Comparison of ENCODE assay signal across 8 cellular contexts in genomic region chr1:1440941-1441888, GRCh38. TPM values are rescaled to one million over a fixed set of nuclear protein-coding genes. Genes with fewer than 3 reads are reported as not detected.
DNase-seq lines count a peak whose midpoint lies in the region; ATAC-seq, FAIRE-seq and TF ChIP-seq lines count a peak whose summit lies in the region.

No MANE protein-coding gene starts in this region.

- no peak overlapping the region for H3K18ac ChIP-seq in H1 (ENCODE audit: extremely low read depth, low read length)

- H3K4me3 ChIP-seq in H1 (ENCODE audit: extremely low read depth in 1 of 4, insufficient read depth in 2 of 4, low read depth in 3 of 4, low read length in 4 of 4): no peak overlapping the region
- H3K4me3 ChIP-seq in suprapubic skin: no peak overlapping the region

- no peak overlapping the region for H2AFZ ChIP-seq in H1 (ENCODE audit: low read length)

- H3K4me3 Mint-ChIP-seq in natural killer cell treated with Interleukin-12 subunit alpha and Interleukin-12 subunit beta and Interleukin-15 and Interleukin-18, amount 100 ng/mL, for 72 hours: no peak overlapping the region

- H2BK5ac ChIP-seq in H1 (ENCODE audit: low read depth, low read length): no peak overlapping the region; the same call in 1 of the 2 replicates

- DNase-seq in Caki2 (ENCODE audit: low read depth): peak; percentile 32
- DNase-seq in KG1 (lab: John Stamatoyannopoulos, UW): peak; percentile 16
- peak; percentile 55 for DNase-seq in activated CD4-positive, alpha-beta T cell treated with anti-CD3 and anti-CD28 coated beads, Interleukin-2, amount 50 U/mL, for 1 hour
- DNase-seq in H1 (ENCODE audit: low read depth in 1 of 2, low spot score in 2 of 2): peak in 1 of 2 experiments; percentile 87
- DNase-seq in natural killer cell treated with Interleukin-12 subunit alpha and Interleukin-12 subunit beta and Interleukin-15 and Interleukin-18, amount 100 ng/mL, for 72 hours (ENCODE audit: low spot score): no peak
- peak in 1 of 2 donors; percentile 75 for DNase-seq in suprapubic skin (ENCODE audit: low spot score in 2 of 2)
- no peak for DNase-seq in inferior parietal cortex (ENCODE audit: extremely low spot score)
- DNase-seq in OCI-M2 (lab: John Stamatoyannopoulos, UW; ENCODE audit: unreplicated experiment): no peak

- H3K27ac ChIP-seq in H1 (ENCODE audit: low read depth, low read length) (no peak overlapping the region), suprapubic skin (no peak overlapping the region)

- peaks cover 0 to 7% (median 0%) of the 10 kb centered on the region in 4 experiments; a peak in 1 of 8 replicates for H3K36me3 ChIP-seq in H1 (ENCODE audit: control insufficient read depth in 2 of 4, insufficient read depth in 4 of 4, low read length in 3 of 4)
- H3K36me3 ChIP-seq in suprapubic skin: peaks cover 9% of the 10 kb centered on the region

- POLR2A ChIA-PET in H1 (lab: Charles Lee; ENCODE audit: partially characterized antibody): interaction anchor here (0.7 to 22.9 kb wide), 10 partner anchors 8 to 116 kb away, joined by 3 to 515 read pairs (median 4); partner anchors contain the start of genes AURKAIP1, CCNL2 and MRPL20

- peaks cover 0 to 7% of the 10 kb centered on the region in 2 experiments; a peak in 1 of 4 replicates for H3K79me2 ChIP-seq in H1 (ENCODE audit: control insufficient read depth in 1 of 2, insufficient read depth in 2 of 2, low read length in 2 of 2)

- H3K4me1 ChIP-seq in H1 (replicated peaks in 1 of 4; ENCODE audit: control insufficient read depth in 3 of 4, insufficient read depth in 4 of 4, low read length in 3 of 4) (peaks cover 0 to 4% (median 3%) of the 10 kb centered on the region in 4 experiments; a peak in 5 of 7 replicates), suprapubic skin (peaks cover 41% of the 10 kb centered on the region)

- TF ChIP-seq POLR2A in H1 (IDR thresholded peaks at IDR 0.05; ENCODE audit: control extremely low read depth in 1 of 2, low read depth in 2 of 2, low read length in 2 of 2) (no peak), suprapubic skin (IDR thresholded peaks at IDR 0.05) (no peak)

- 0 out of 2 replicates have a peak overlapping the region, but pooled peaks have one; percentile 72 for H2BK15ac ChIP-seq in H1 (ENCODE audit: low read length)

- TF ChIP-seq RAD21 in H1 (IDR thresholded peaks at IDR 0.05 in 1 of 2, conservative IDR thresholded peaks at IDR 0.05 in 1 of 2; ENCODE audit: low read depth in 2 of 2, low read length in 2 of 2): peak; percentile 61 to 72

- no peak overlapping the region for H2BK120ac ChIP-seq in H1 (replicated peaks; ENCODE audit: low read depth, low read length)

- no peaks in the 10 kb centered on the region for H3K79me1 ChIP-seq in H1 (ENCODE audit: low read depth, low read length)

- no peak overlapping the region for H4K91ac ChIP-seq in H1 (replicated peaks; ENCODE audit: insufficient read length, low read length)

- no peak overlapping the region for H3K4me2 ChIP-seq in H1 (ENCODE audit: insufficient read depth in 1 of 2, low read depth in 2 of 2, low read length in 2 of 2)

- H4K8ac ChIP-seq in H1 (ENCODE audit: extremely low read depth, insufficient read depth, low read length): peak overlapping the region; percentile 71

- peaks cover 0 to 2% of the 10 kb centered on the region in 2 donors for H3K27me3 Mint-ChIP-seq in natural killer cell treated with Interleukin-12 subunit alpha and Interleukin-12 subunit beta and Interleukin-15 and Interleukin-18, amount 100 ng/mL, for 72 hours

- no peak overlapping the region for H3K9ac ChIP-seq in H1 (replicated peaks in 1 of 4; ENCODE audit: extremely low read depth in 1 of 4, low read depth in 3 of 4, low read length in 3 of 4)

- peaks cover 2% of the 10 kb centered on the region; the same call in 1 of the 2 replicates for H3K23me2 ChIP-seq in H1 (ENCODE audit: low read depth, low read length)

- ATAC-seq in natural killer cell treated with Interleukin-12 subunit alpha and Interleukin-12 subunit beta and Interleukin-15 and Interleukin-18, amount 100 ng/mL, for 72 hours: peak; percentile 69 to 81

- TF ChIP-seq CTCF in H1 (IDR thresholded peaks at IDR 0.05; ENCODE audit: control extremely low read depth in 1 of 3, insufficient read depth in 1 of 3, low read depth in 1 of 3, low read length in 3 of 3) (peak in 2 of 3 experiments; percentile 73 to 76; a peak in 3 of 4 replicates), suprapubic skin (IDR thresholded peaks at IDR 0.05) (peak; percentile 49 to 92)

- CTCF ChIA-PET in H1 (lab: Charles Lee; ENCODE audit: partially characterized antibody): interaction anchor here (0.6 to 4.3 kb wide), 29 partner anchors 10 to 181 kb away, joined by 3 to 36 read pairs (median 4); partner anchors contain the start of genes CCNL2 and MRPL20

- 89% methylated on average over 27 of the region's 29 CpGs; no CpG with 5 or more reads in 1 of the 2 experiments for WGBS in H1 (ENCODE audit: extremely low coverage in 1 of 2, insufficient coverage in 1 of 2, insufficient read length in 1 of 2, insufficient replicate concordance in 2 of 2, low coverage in 1 of 2, low lambda C conversion rate in 2 of 2, missing lambda C conversion rate in 1 of 2), 2 experiments
- WGBS in suprapubic skin: 34% methylated on average over 8 of the region's 29 CpGs

- no peaks in the 10 kb centered on the region for H3K36me3 Mint-ChIP-seq in natural killer cell treated with Interleukin-12 subunit alpha and Interleukin-12 subunit beta and Interleukin-15 and Interleukin-18, amount 100 ng/mL, for 72 hours

- no peak overlapping the region for H3K27ac Mint-ChIP-seq in natural killer cell treated with Interleukin-12 subunit alpha and Interleukin-12 subunit beta and Interleukin-15 and Interleukin-18, amount 100 ng/mL, for 72 hours

- H3K9me3 Mint-ChIP-seq in natural killer cell treated with Interleukin-12 subunit alpha and Interleukin-12 subunit beta and Interleukin-15 and Interleukin-18, amount 100 ng/mL, for 72 hours: no peaks in the 10 kb centered on the region

- TF ChIP-seq EP300 in H1 (IDR thresholded peaks at IDR 0.05; ENCODE audit: borderline replicate concordance in 1 of 2, low read depth in 2 of 2, low read length in 2 of 2) (no peak), suprapubic skin (IDR thresholded peaks at IDR 0.05) (no peak)

- no peak overlapping the region for H4K5ac ChIP-seq in H1 (ENCODE audit: insufficient read length, low read depth, low read length)

- H2BK20ac ChIP-seq in H1 (ENCODE audit: low read length): no peak overlapping the region

- no peak overlapping the region for H3K14ac ChIP-seq in H1 (ENCODE audit: insufficient read length)

- peaks cover 4 to 7% of the 10 kb centered on the region in 2 experiments for H4K20me1 ChIP-seq in H1 (replicated peaks in 1 of 2; ENCODE audit: control insufficient read depth in 1 of 2, insufficient read depth in 2 of 2, low read length in 2 of 2)

- H3K56ac ChIP-seq in H1 (replicated peaks; ENCODE audit: insufficient read length, low read depth, low read length): no peak overlapping the region

- H3K27me3 ChIP-seq in H1 (replicated peaks in 1 of 4; ENCODE audit: control insufficient read depth in 3 of 4, extremely low read depth in 1 of 4, insufficient read depth in 3 of 4, low read length in 3 of 4) (peaks cover 0 to 3% (median 0%) of the 10 kb centered on the region in 4 experiments; a peak in 2 of 7 replicates), suprapubic skin (no peaks in the 10 kb centered on the region)

- H3K4ac ChIP-seq in H1 (replicated peaks; ENCODE audit: insufficient read length, low read depth, low read length): no peak overlapping the region

- no peak overlapping the region for H3K23ac ChIP-seq in H1 (ENCODE audit: insufficient read length)

- in situ Hi-C loops in Caki2 (cut with HindIII; ENCODE audit: low pct_unique_long_range_greater_than_20kb, low sequenced_read_pairs): no loop called here

- no peak overlapping the region for H2BK12ac ChIP-seq in H1 (ENCODE audit: low read depth, low read length)

- FAIRE-seq in H1 (lab: Jason Lieb, UNC): no peak

- H2AK5ac ChIP-seq in H1 (ENCODE audit: low read depth, low read length): no peak overlapping the region

- peaks cover 0 to 2% of the 10 kb centered on the region in 2 donors for H3K4me1 Mint-ChIP-seq in natural killer cell treated with Interleukin-12 subunit alpha and Interleukin-12 subunit beta and Interleukin-15 and Interleukin-18, amount 100 ng/mL, for 72 hours (ENCODE audit: low read depth in 2 of 2)

- no peaks in the 10 kb centered on the region for H3K9me3 ChIP-seq in H1 (ENCODE audit: insufficient read depth in 2 of 2, low read depth in 1 of 2, low read length in 1 of 2)
- no peaks in the 10 kb centered on the region for H3K9me3 ChIP-seq in suprapubic skin

RNA-seq across cellular contexts. Expression of gene VWA1, which starts 5.7 kb away (rescaled TPM):
- 37.5 and 47.0 TPM in 2 replicates for total RNA-seq in Caki2 (2014; rRNA removed; shearing (Covaris generic); ENCODE audit: low replicate concordance)
- 36.6 and 42.0 TPM in 2 replicates for total RNA-seq in H1 (2021; fragmentation: NEBNext Ultra II Directional; extraction: Animal tissue kit (Norgen Biotek cat#: 25700))
- 16.0 and 19.5 TPM in 2 replicates for polyA plus RNA-seq in H1 (2011; rRNA removed)
- 15.8 TPM for polyA plus RNA-seq in H1 (2011; cell fraction: cytosol; rRNA removed)
- 26.0 TPM for polyA plus RNA-seq in H1 (2011; cell fraction: nucleus; rRNA removed)
- 15.3 to 20.4 TPM (median 19.1 TPM) in 4 replicates for polyA plus RNA-seq in H1 (2012, experiment 1 of 2)
- 11.3 TPM for polyA plus RNA-seq in H1 (2012, experiment 2 of 2)
- polyA plus RNA-seq in H1 (2013, experiment 1 of 2): 32.5 TPM
- 30.8 TPM for polyA plus RNA-seq in H1 (2013, experiment 2 of 2)
- polyA minus RNA-seq in H1 (2011; rRNA and poly(A)+ RNA removed): 3.7 and 6.6 TPM in 2 replicates
- polyA minus RNA-seq in H1 (2011; cell fraction: cytosol; rRNA and poly(A)+ RNA removed): 13.1 TPM
- polyA minus RNA-seq in H1 (2011; cell fraction: nucleus; rRNA and poly(A)+ RNA removed): 13.6 TPM
- total RNA-seq in natural killer cell treated with Interleukin-12 subunit alpha and Interleukin-12 subunit beta and Interleukin-15 and Interleukin-18, amount 100 ng/mL, for 72 hours: 1 to 10 TPM; 1.3 to 7.7 TPM
- 10 to 100 TPM; 14.5 to 27.6 (median 19.8) TPM for total RNA-seq in suprapubic skin

RNA-seq across cellular contexts. Expression of gene ATAD3C, which starts 8.3 kb away (rescaled TPM):
- not detected in 2 replicates for total RNA-seq in Caki2 (2014; rRNA removed; shearing (Covaris generic); ENCODE audit: low replicate concordance)
- total RNA-seq in H1 (2021; fragmentation: NEBNext Ultra II Directional; extraction: Animal tissue kit (Norgen Biotek cat#: 25700)): 1.3 and 2.0 TPM in 2 replicates
- 2.7 and 2.8 TPM in 2 replicates for polyA plus RNA-seq in H1 (2011; rRNA removed)
- polyA plus RNA-seq in H1 (2011; cell fraction: cytosol; rRNA removed): 2.3 TPM
- polyA plus RNA-seq in H1 (2011; cell fraction: nucleus; rRNA removed): 10.7 TPM
- polyA plus RNA-seq in H1 (2012, experiment 1 of 2): 3.1 to 5.1 TPM (median 3.8 TPM) in 4 replicates
- 1.9 TPM for polyA plus RNA-seq in H1 (2012, experiment 2 of 2)
- 1.1 TPM for polyA plus RNA-seq in H1 (2013, experiment 1 of 2)
- polyA plus RNA-seq in H1 (2013, experiment 2 of 2): 0.74 TPM
- polyA minus RNA-seq in H1 (2011; rRNA and poly(A)+ RNA removed): 0.57 and 0.88 TPM in 2 replicates
- 0.73 TPM for polyA minus RNA-seq in H1 (2011; cell fraction: cytosol; rRNA and poly(A)+ RNA removed)
- polyA minus RNA-seq in H1 (2011; cell fraction: nucleus; rRNA and poly(A)+ RNA removed): 3.2 TPM
- total RNA-seq in natural killer cell treated with Interleukin-12 subunit alpha and Interleukin-12 subunit beta and Interleukin-15 and Interleukin-18, amount 100 ng/mL, for 72 hours: 1 to 10 TPM in 1 of 2 donors, under 1 TPM in 1; 0.17 to 1.7 TPM
- total RNA-seq in suprapubic skin: 1 to 10 TPM in 2 of 4 donors, under 1 TPM in 2; 0.32 to 4.2 (median 1.2) TPM

RNA-seq across cellular contexts. Expression of gene ANKRD65, which starts 20.1 kb away (rescaled TPM):
- not detected in 2 replicates for total RNA-seq in Caki2 (2014; rRNA removed; shearing (Covaris generic); ENCODE audit: low replicate concordance)
- 1.8 and 2.2 TPM in 2 replicates for total RNA-seq in H1 (2021; fragmentation: NEBNext Ultra II Directional; extraction: Animal tissue kit (Norgen Biotek cat#: 25700))
- polyA plus RNA-seq in H1 (2011; rRNA removed): 1.7 and 2.0 TPM in 2 replicates
- 3.2 TPM for polyA plus RNA-seq in H1 (2011; cell fraction: cytosol; rRNA removed)
- polyA plus RNA-seq in H1 (2011; cell fraction: nucleus; rRNA removed): 6.6 TPM
- polyA plus RNA-seq in H1 (2012, experiment 1 of 2): 2.6 to 3.5 TPM (median 3.3 TPM) in 4 replicates
- 3.2 TPM for polyA plus RNA-seq in H1 (2012, experiment 2 of 2)
- 1.2 TPM for polyA plus RNA-seq in H1 (2013, experiment 1 of 2)
- polyA plus RNA-seq in H1 (2013, experiment 2 of 2): 1.3 TPM
- 0.73 and 0.80 TPM in 2 replicates for polyA minus RNA-seq in H1 (2011; rRNA and poly(A)+ RNA removed)
- 1.7 TPM for polyA minus RNA-seq in H1 (2011; cell fraction: cytosol; rRNA and poly(A)+ RNA removed)
- 2.2 TPM for polyA minus RNA-seq in H1 (2011; cell fraction: nucleus; rRNA and poly(A)+ RNA removed)
- not detected for total RNA-seq in natural killer cell treated with Interleukin-12 subunit alpha and Interleukin-12 subunit beta and Interleukin-15 and Interleukin-18, amount 100 ng/mL, for 72 hours
- 10 to 100 TPM in 1 of 4 donors, 1 to 10 TPM in 3; 2.8 to 10.3 (median 5.9) TPM for total RNA-seq in suprapubic skin

RNA-seq across cellular contexts. Expression of gene ATAD3B, which starts 30.4 kb away (rescaled TPM):
- total RNA-seq in Caki2 (2014; rRNA removed; shearing (Covaris generic); ENCODE audit: low replicate concordance): 22.3 and 40.7 TPM in 2 replicates
- 63.0 and 64.4 TPM in 2 replicates for total RNA-seq in H1 (2021; fragmentation: NEBNext Ultra II Directional; extraction: Animal tissue kit (Norgen Biotek cat#: 25700))
- 31.3 and 43.9 TPM in 2 replicates for polyA plus RNA-seq in H1 (2011; rRNA removed)
- 51.7 TPM for polyA plus RNA-seq in H1 (2011; cell fraction: cytosol; rRNA removed)
- polyA plus RNA-seq in H1 (2011; cell fraction: nucleus; rRNA removed): 162 TPM
- 41.1 to 54.3 TPM (median 49.2 TPM) in 4 replicates for polyA plus RNA-seq in H1 (2012, experiment 1 of 2)
- polyA plus RNA-seq in H1 (2012, experiment 2 of 2): 28.2 TPM
- polyA plus RNA-seq in H1 (2013, experiment 1 of 2): 24.1 TPM
- 24.9 TPM for polyA plus RNA-seq in H1 (2013, experiment 2 of 2)
- polyA minus RNA-seq in H1 (2011; rRNA and poly(A)+ RNA removed): 16.1 and 16.2 TPM in 2 replicates
- polyA minus RNA-seq in H1 (2011; cell fraction: cytosol; rRNA and poly(A)+ RNA removed): 31.8 TPM
- polyA minus RNA-seq in H1 (2011; cell fraction: nucleus; rRNA and poly(A)+ RNA removed): 26.6 TPM
- 100 to 1,000 TPM in 1 of 2 donors, 10 to 100 TPM in 1; 56.6 to 126 TPM for total RNA-seq in natural killer cell treated with Interleukin-12 subunit alpha and Interleukin-12 subunit beta and Interleukin-15 and Interleukin-18, amount 100 ng/mL, for 72 hours
- 10 to 100 TPM; 18.5 to 71.9 (median 23.7) TPM for total RNA-seq in suprapubic skin

RNA-seq across cellular contexts. Expression of gene MRPL20, which starts 34.1 kb away (rescaled TPM):
- total RNA-seq in Caki2 (2014; rRNA removed; shearing (Covaris generic); ENCODE audit: low replicate concordance): 32.2 and 79.3 TPM in 2 replicates
- 126 and 130 TPM in 2 replicates for total RNA-seq in H1 (2021; fragmentation: NEBNext Ultra II Directional; extraction: Animal tissue kit (Norgen Biotek cat#: 25700))
- 138 and 151 TPM in 2 replicates for polyA plus RNA-seq in H1 (2011; rRNA removed)
- 155 TPM for polyA plus RNA-seq in H1 (2011; cell fraction: cytosol; rRNA removed)
- polyA plus RNA-seq in H1 (2011; cell fraction: nucleus; rRNA removed): 119 TPM
- 199 to 245 TPM (median 224 TPM) in 4 replicates for polyA plus RNA-seq in H1 (2012, experiment 1 of 2)
- polyA plus RNA-seq in H1 (2012, experiment 2 of 2): 282 TPM
- polyA plus RNA-seq in H1 (2013, experiment 1 of 2): 197 TPM
- polyA plus RNA-seq in H1 (2013, experiment 2 of 2): 188 TPM
- polyA minus RNA-seq in H1 (2011; rRNA and poly(A)+ RNA removed): 67.9 and 70.9 TPM in 2 replicates
- 82.3 TPM for polyA minus RNA-seq in H1 (2011; cell fraction: cytosol; rRNA and poly(A)+ RNA removed)
- 51.4 TPM for polyA minus RNA-seq in H1 (2011; cell fraction: nucleus; rRNA and poly(A)+ RNA removed)
- 100 to 1,000 TPM; 138 to 175 TPM for total RNA-seq in natural killer cell treated with Interleukin-12 subunit alpha and Interleukin-12 subunit beta and Interleukin-15 and Interleukin-18, amount 100 ng/mL, for 72 hours
- 100 to 1,000 TPM in 3 of 4 donors, 10 to 100 TPM in 1; 93.6 to 119 (median 109) TPM for total RNA-seq in suprapubic skin

Comparison
In these comparisons a context has a peak if more than half of its experiments do, and no peak if none do; other contexts are left out.
1. DNase-seq: peak in Caki2 (single experiment), KG1 (single experiment) and activated CD4-positive, alpha-beta T cell treated with anti-CD3 and anti-CD28 coated beads, Interleukin-2, amount 50 U/mL, for 1 hour (single experiment); none in natural killer cell treated with Interleukin-12 subunit alpha and Interleukin-12 subunit beta and Interleukin-15 and Interleukin-18, amount 100 ng/mL, for 72 hours (single experiment), inferior parietal cortex (single experiment) and OCI-M2 (single experiment).